In genomic region chr1:958823-959729, GRCh38 we compare ENCODE assay signal across 8 cellular contexts. TPM values are rescaled to one million over a fixed set of nuclear protein-coding genes. Genes with fewer than 3 reads are reported as not detected.
DNase-seq lines count a peak whose midpoint lies in the region; ATAC-seq, FAIRE-seq and TF ChIP-seq lines count a peak whose summit lies in the region.

TSS of gene NOC2L (minus strand) at chr1:959256. CDS start at chr1:959240, 16 bp downstream.

- no peak within 1 kb of the TSS for H2BK12ac ChIP-seq in H1 (ENCODE audit: low read depth, low read length)

- H3K9ac ChIP-seq in NT2/D1 (ENCODE audit: insufficient read length, low read depth): peak within 1 kb of the TSS; percentile 97
- peak within 1 kb of the TSS; percentile 35 to 91 (median 78) for H3K9ac ChIP-seq in H1 (replicated peaks in 1 of 4; ENCODE audit: extremely low read depth in 1 of 4, low read depth in 3 of 4, low read length in 3 of 4)

- peaks cover 16 to 27% of the 10 kb centered on the region in 2 experiments for H4K20me1 ChIP-seq in H1 (replicated peaks in 1 of 2; ENCODE audit: control insufficient read depth in 1 of 2, insufficient read depth in 2 of 2, low read length in 2 of 2)

- TF ChIP-seq POLR2A in H1 (IDR thresholded peaks at IDR 0.05; ENCODE audit: control extremely low read depth in 1 of 2, low read depth in 2 of 2, low read length in 2 of 2): no peak

- no peak for DNase-seq in NT2/D1 (ENCODE audit: low read depth, low spot score)
- DNase-seq in activated CD8-positive, alpha-beta memory T cell treated with anti-CD3 and anti-CD28 coated beads for 48 hours (ENCODE audit: low read depth in 2 of 3, low spot score in 2 of 3): peak; percentile 97 to 99 (median 99)
- peak in 1 of 2 experiments; percentile 97 for DNase-seq in H1 (ENCODE audit: low read depth in 1 of 2, low spot score in 2 of 2)
- peak; percentile 89 to 96 for DNase-seq in stimulated activated CD8-positive, alpha-beta memory T cell treated with anti-CD3 and anti-CD28 coated beads, Interleukin-15, amount 100 ng/mL, for 4 hours (ENCODE audit: low read depth in 2 of 2)

- H3K14ac ChIP-seq in H1 (ENCODE audit: insufficient read length): no peak within 1 kb of the TSS

- no peak within 1 kb of the TSS for H2AK5ac ChIP-seq in H1 (ENCODE audit: low read depth, low read length)

- POLR2A ChIA-PET in H1 (lab: Charles Lee; ENCODE audit: partially characterized antibody): interaction anchor here (0.8 to 8.8 kb wide), 6 partner anchors 9 to 99 kb away, joined by 3 to 65 read pairs (median 3); no protein-coding TSS in a partner anchor

- no peak for TF ChIP-seq RAD21 in H1 (IDR thresholded peaks at IDR 0.05 in 1 of 2, conservative IDR thresholded peaks at IDR 0.05 in 1 of 2; ENCODE audit: low read depth in 2 of 2, low read length in 2 of 2)

- H3K79me2 ChIP-seq in H1 (ENCODE audit: control insufficient read depth in 1 of 2, insufficient read depth in 2 of 2, low read length in 2 of 2): peaks cover 0 to 14% of the 10 kb centered on the region in 2 experiments; a peak in 3 of 4 replicates

- peak within 1 kb of the TSS; percentile 79 for H3K4me3 ChIP-seq in NT2/D1 (ENCODE audit: insufficient read length, low read depth)
- H3K4me3 ChIP-seq in H1 (ENCODE audit: extremely low read depth in 1 of 4, insufficient read depth in 2 of 4, low read depth in 3 of 4, low read length in 4 of 4): peak within 1 kb of the TSS; percentile 97 to 100 (median 98)
- peak within 1 kb of the TSS; percentile 94 for H3K4me3 ChIP-seq in mesodermal cell (ENCODE audit: extremely low read depth, insufficient read depth, low read length, poor library complexity, severe bottlenecking)

- H2BK15ac ChIP-seq in H1 (ENCODE audit: low read length): no peak within 1 kb of the TSS

- no peak within 1 kb of the TSS for H2AFZ ChIP-seq in H1 (ENCODE audit: low read length)

- peak within 1 kb of the TSS; percentile 69 for H3K4ac ChIP-seq in H1 (replicated peaks; ENCODE audit: insufficient read length, low read depth, low read length)

- H3K23me2 ChIP-seq in H1 (ENCODE audit: low read depth, low read length): peaks cover 10% of the 10 kb centered on the region

- H3K9me3 ChIP-seq in NT2/D1 (ENCODE audit: insufficient read depth, low read length) (no peaks in the 10 kb centered on the region), H1 (ENCODE audit: insufficient read depth in 2 of 2, low read depth in 1 of 2, low read length in 1 of 2) (no peaks in the 10 kb centered on the region; a peak in 1 of 4 replicates), mesodermal cell (ENCODE audit: control insufficient read depth, low read length) (no peaks in the 10 kb centered on the region)

- H3K36me3 ChIP-seq in NT2/D1 (ENCODE audit: insufficient read depth, insufficient read length, low read length): peaks cover 61% of the 10 kb centered on the region
- peaks cover 5 to 38% (median 24%) of the 10 kb centered on the region in 4 experiments for H3K36me3 ChIP-seq in H1 (ENCODE audit: control insufficient read depth in 2 of 4, insufficient read depth in 4 of 4, low read length in 3 of 4)
- H3K36me3 ChIP-seq in mesodermal cell (ENCODE audit: control insufficient read depth, insufficient read depth, low read length): peaks cover 55% of the 10 kb centered on the region

- ATAC-seq in GM19351 (IDR thresholded peaks at IDR 0.05; ENCODE audit: unreplicated experiment) (peak; percentile 78), HG03571 (IDR thresholded peaks at IDR 0.05; ENCODE audit: unreplicated experiment) (peak; percentile 53)

- TF ChIP-seq EP300 in H1 (IDR thresholded peaks at IDR 0.05; ENCODE audit: borderline replicate concordance in 1 of 2, low read depth in 2 of 2, low read length in 2 of 2): no peak

- peaks cover 14% of the 10 kb centered on the region for H3K79me1 ChIP-seq in H1 (ENCODE audit: low read depth, low read length)

- H3K4me1 ChIP-seq in NT2/D1 (ENCODE audit: insufficient read depth, insufficient read length): peaks cover 7% of the 10 kb centered on the region
- H3K4me1 ChIP-seq in H1 (replicated peaks in 1 of 4; ENCODE audit: control insufficient read depth in 3 of 4, insufficient read depth in 4 of 4, low read length in 3 of 4): peaks cover 0 to 9% (median 3%) of the 10 kb centered on the region in 4 experiments; a peak in 5 of 7 replicates
- H3K4me1 ChIP-seq in mesodermal cell (ENCODE audit: control insufficient read depth, insufficient read depth, low read length, poor library complexity, severe bottlenecking): peaks cover 8% of the 10 kb centered on the region

- peak within 1 kb of the TSS; percentile 68 for H4K8ac ChIP-seq in H1 (ENCODE audit: extremely low read depth, insufficient read depth, low read length)

- no peak within 1 kb of the TSS for H2BK20ac ChIP-seq in H1 (ENCODE audit: low read length)

- peak within 1 kb of the TSS; percentile 32 for H3K56ac ChIP-seq in H1 (replicated peaks; ENCODE audit: insufficient read length, low read depth, low read length)

- H4K91ac ChIP-seq in H1 (replicated peaks; ENCODE audit: insufficient read length, low read length): no peak within 1 kb of the TSS

- peak within 1 kb of the TSS; percentile 85 for H3K27ac ChIP-seq in C4-2B
- H3K27ac ChIP-seq in H1 (ENCODE audit: low read depth, low read length): no peak within 1 kb of the TSS
- no peak within 1 kb of the TSS for H3K27ac ChIP-seq in mesodermal cell (ENCODE audit: low read depth, low read length, severe bottlenecking)

- TF ChIP-seq CTCF in C4-2B (conservative IDR thresholded peaks at IDR 0.05) (no peak), H1 (IDR thresholded peaks at IDR 0.05; ENCODE audit: control extremely low read depth in 1 of 3, insufficient read depth in 1 of 3, low read depth in 1 of 3, low read length in 3 of 3) (no peak)

- WGBS in H1 (ENCODE audit: extremely low coverage in 1 of 2, insufficient coverage in 1 of 2, insufficient read length in 1 of 2, insufficient replicate concordance in 2 of 2, low coverage in 1 of 2, low lambda C conversion rate in 2 of 2, missing lambda C conversion rate in 1 of 2), 2 experiments: 5% methylated on average over 46 of the region's 101 CpGs; no CpG with 5 or more reads in 1 of the 2 experiments
- WGBS in mesodermal cell (ENCODE audit: insufficient coverage in 2 of 2), 2 experiments: 3 to 7% methylated on average over 73 to 95 of the region's 101 CpGs

- H3K4me2 ChIP-seq in H1 (ENCODE audit: insufficient read depth in 1 of 2, low read depth in 2 of 2, low read length in 2 of 2): peak within 1 kb of the TSS; percentile 81 to 91

- H2BK120ac ChIP-seq in H1 (replicated peaks; ENCODE audit: low read depth, low read length): no peak within 1 kb of the TSS

- no peak for FAIRE-seq in H1 (lab: Jason Lieb, UNC)

- H3K23ac ChIP-seq in H1 (ENCODE audit: insufficient read length): peak within 1 kb of the TSS; percentile 57

- H2BK5ac ChIP-seq in H1 (ENCODE audit: low read depth, low read length): 0 out of 2 replicates have a peak within 1 kb of the TSS, but pooled peaks have one; percentile 35

- CTCF ChIA-PET in H1 (lab: Charles Lee; ENCODE audit: partially characterized antibody): interaction anchor here (1.0 to 1.8 kb wide), 6 partner anchors 16 to 59 kb away, joined by 3 to 4 read pairs (median 4); no protein-coding TSS in a partner anchor

- H3K27me3 ChIP-seq in NT2/D1 (ENCODE audit: insufficient read depth, insufficient read length) (peaks cover 17% of the 10 kb centered on the region), H1 (replicated peaks in 1 of 4; ENCODE audit: control insufficient read depth in 3 of 4, extremely low read depth in 1 of 4, insufficient read depth in 3 of 4, low read length in 3 of 4) (peaks cover 4 to 19% (median 14%) of the 10 kb centered on the region in 4 experiments)

- peak within 1 kb of the TSS; percentile 76 for H4K5ac ChIP-seq in H1 (ENCODE audit: insufficient read length, low read depth, low read length)

- no peak within 1 kb of the TSS for H3K18ac ChIP-seq in H1 (ENCODE audit: extremely low read depth, low read length)

TF ChIP-seq in H1, 55 proteins besides CTCF, POLR2A, EP300 and RAD21 (continues in another document):
- TF ChIP-seq PHF8 (conservative IDR thresholded peaks at IDR 0.05; ENCODE audit: low read depth, low read length) (peak; percentile 66), YY1 (IDR thresholded peaks at IDR 0.05; ENCODE audit: low read depth, low read length) (peak; percentile 95), KDM4A (IDR thresholded peaks at IDR 0.05; ENCODE audit: low read depth, low read length, severe bottlenecking) (peak; percentile 72), NANOG (IDR thresholded peaks at IDR 0.05; ENCODE audit: insufficient read depth, low read depth, low read length, poor library complexity, severe bottlenecking) (no peak), TAF1 (IDR thresholded peaks at IDR 0.05; ENCODE audit: low read depth, low read length) (peak; percentile 51; the same call in 1 of the 2 replicates), JUND (IDR thresholded peaks at IDR 0.05; ENCODE audit: low read length) (no peak; the same call in 1 of the 2 replicates), POU5F1 (IDR thresholded peaks at IDR 0.05; ENCODE audit: low read depth, low read length) (no peak), HDAC2 (IDR thresholded peaks at IDR 0.05; ENCODE audit: borderline replicate concordance in 1 of 2, low read depth in 2 of 2, low read length in 2 of 2) (peak in 1 of 2 experiments; percentile 97; a peak in 2 of 4 replicates), CTBP2 (IDR thresholded peaks at IDR 0.05; ENCODE audit: borderline replicate concordance, insufficient read depth, insufficient read length, low read length) (no peak), SIN3A (conservative IDR thresholded peaks at IDR 0.05 in 1 of 2, IDR thresholded peaks at IDR 0.05 in 1 of 2; ENCODE audit: low read depth in 1 of 2, low read length in 2 of 2) (peak; percentile 32 to 81; a peak in 2 of 4 replicates), ASH2L (IDR thresholded peaks at IDR 0.05; ENCODE audit: low read length) (peak; percentile 42), TBP (IDR thresholded peaks at IDR 0.05; ENCODE audit: low read depth, low read length) (peak; percentile 46; the same call in 1 of the 2 replicates), MAX (IDR thresholded peaks at IDR 0.05) (peak; percentile 80), SRF (IDR thresholded peaks at IDR 0.05; ENCODE audit: low read depth, low read length) (no peak)

RNA-seq across cellular contexts. Expression of gene NOC2L, which starts in this region (rescaled TPM):
- 130 TPM in 2 replicates for total RNA-seq in H1 (2021; fragmentation: NEBNext Ultra II Directional; extraction: Animal tissue kit (Norgen Biotek cat#: 25700))
- 74.7 and 115 TPM in 2 replicates for polyA plus RNA-seq in H1 (2011; rRNA removed)
- polyA plus RNA-seq in H1 (2011; cell fraction: cytosol; rRNA removed): 102 TPM
- 134 TPM for polyA plus RNA-seq in H1 (2011; cell fraction: nucleus; rRNA removed)
- polyA plus RNA-seq in H1 (2012, experiment 1 of 2): 82.3 to 121 TPM (median 117 TPM) in 4 replicates
- polyA plus RNA-seq in H1 (2012, experiment 2 of 2): 111 TPM
- 70.9 TPM for polyA plus RNA-seq in H1 (2013, experiment 1 of 2)
- 66.0 TPM for polyA plus RNA-seq in H1 (2013, experiment 2 of 2)
- 83.7 and 85.6 TPM in 2 replicates for polyA minus RNA-seq in H1 (2011; rRNA and poly(A)+ RNA removed)
- polyA minus RNA-seq in H1 (2011; cell fraction: cytosol; rRNA and poly(A)+ RNA removed): 73.3 TPM
- 46.5 TPM for polyA minus RNA-seq in H1 (2011; cell fraction: nucleus; rRNA and poly(A)+ RNA removed)
- 75.0 TPM for polyA plus RNA-seq in mesodermal cell (2013, experiment 1 of 2)
- 63.3 TPM for polyA plus RNA-seq in mesodermal cell (2013, experiment 2 of 2)
